In the genomic region with DNA sequence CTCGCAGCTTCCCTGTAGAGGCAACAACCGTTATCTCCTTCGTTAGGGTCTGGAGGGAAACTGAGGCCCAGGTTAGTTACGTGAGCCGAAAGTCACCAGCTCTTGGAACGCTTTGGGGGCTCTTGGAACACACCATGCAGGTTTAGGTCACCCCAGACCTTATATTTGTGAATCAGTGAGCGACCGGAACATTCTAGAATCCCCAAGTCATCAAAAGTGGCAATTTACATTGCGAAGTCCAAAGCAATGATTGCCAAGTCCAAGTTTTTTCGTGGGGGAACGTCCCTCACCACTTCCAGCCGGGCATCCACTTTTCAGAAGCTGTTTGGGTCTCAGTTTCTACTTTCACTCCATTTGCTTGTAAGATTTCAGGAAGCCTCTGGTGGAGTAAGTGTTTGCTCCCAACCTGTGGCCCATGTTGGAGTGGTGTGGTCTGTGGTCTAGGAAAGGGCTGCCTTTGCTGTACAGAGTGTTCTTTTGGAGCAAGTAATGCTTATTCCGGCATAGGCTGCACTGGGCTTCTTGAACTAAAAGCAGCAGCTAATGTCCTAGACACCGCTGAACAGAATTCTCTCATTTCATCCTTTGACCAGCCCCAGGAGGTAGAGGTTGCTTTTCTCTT, we compare ENCODE assay signal across 1 cellular context.
TF ChIP-seq lines count a peak whose summit lies in the region.

No MANE protein-coding gene starts in this region.

TF ChIP-seq in K562, 482 proteins besides CTCF, POLR2A, EP300 and RAD21 (continued from another document and continues in another):
- no peak for TF ChIP-seq CLOCK (CRISPR knock-in tag; IDR thresholded peaks at IDR 0.05; ENCODE audit: borderline replicate concordance)
- TF ChIP-seq ZNF584 (CRISPR knock-in tag; IDR thresholded peaks at IDR 0.05; ENCODE audit: low read depth), result peak; percentile 69
- peak; percentile 26; the same call in 1 of the 2 replicates for TF ChIP-seq FOXP1 (CRISPR knock-in tag; IDR thresholded peaks at IDR 0.05)
- TF ChIP-seq SAFB (IDR thresholded peaks at IDR 0.05; ENCODE audit: borderline replicate concordance, low read depth, low read length), result no peak
- TF ChIP-seq JUN (IDR thresholded peaks at IDR 0.05; ENCODE audit: borderline replicate concordance, low read depth, low read length), result no peak
- TF ChIP-seq JUN (CRISPR knock-in tag; IDR thresholded peaks at IDR 0.05; ENCODE audit: borderline replicate concordance), result no peak
- TF ChIP-seq POLR2G (IDR thresholded peaks at IDR 0.05; ENCODE audit: low read depth, low read length), result no peak
- TF ChIP-seq ZNF407 (IDR thresholded peaks at IDR 0.05; ENCODE audit: low read depth), result no peak
- TF ChIP-seq DDX20 (tag; IDR thresholded peaks at IDR 0.05; ENCODE audit: low read depth), result 0 out of 2 replicates have a peak, but pooled peaks have one; percentile 42
- TF ChIP-seq UBTF (IDR thresholded peaks at IDR 0.05; ENCODE audit: borderline replicate concordance in 1 of 2, low read depth in 2 of 2, low read length in 2 of 2), result 0 out of 4 replicates have a peak, but pooled peaks of 1 of the 2 experiments have one; percentile 23
- TF ChIP-seq STAG1 (CRISPR knock-in tag; IDR thresholded peaks at IDR 0.05; ENCODE audit: borderline replicate concordance), result no peak
- TF ChIP-seq MAFG (tag; conservative IDR thresholded peaks at IDR 0.05), result 0 out of 2 replicates have a peak, but pooled peaks have one; percentile 9
- TF ChIP-seq RBM25 (IDR thresholded peaks at IDR 0.05; ENCODE audit: low read depth, low read length, severe bottlenecking), result no peak
- TF ChIP-seq ZSCAN32 (CRISPR knock-in tag; IDR thresholded peaks at IDR 0.05), result no peak
- TF ChIP-seq ZNF589 (CRISPR knock-in tag; IDR thresholded peaks at IDR 0.05; ENCODE audit: low read depth), result peak; percentile 59; the same call in 1 of the 2 replicates
- TF ChIP-seq EP400 (IDR thresholded peaks at IDR 0.05), result peak; percentile 18; the same call in 1 of the 2 replicates
- no peak for TF ChIP-seq KDM4B (IDR thresholded peaks at IDR 0.05; ENCODE audit: borderline replicate concordance in 2 of 2, low read depth in 1 of 2)
- no peak; the same call in 1 of the 2 replicates for TF ChIP-seq DMBX1 (CRISPR knock-in tag; IDR thresholded peaks at IDR 0.05; ENCODE audit: borderline replicate concordance)
- TF ChIP-seq NFRKB (IDR thresholded peaks at IDR 0.05; ENCODE audit: low read depth), result peak; percentile 94
- TF ChIP-seq, protein P1, sequence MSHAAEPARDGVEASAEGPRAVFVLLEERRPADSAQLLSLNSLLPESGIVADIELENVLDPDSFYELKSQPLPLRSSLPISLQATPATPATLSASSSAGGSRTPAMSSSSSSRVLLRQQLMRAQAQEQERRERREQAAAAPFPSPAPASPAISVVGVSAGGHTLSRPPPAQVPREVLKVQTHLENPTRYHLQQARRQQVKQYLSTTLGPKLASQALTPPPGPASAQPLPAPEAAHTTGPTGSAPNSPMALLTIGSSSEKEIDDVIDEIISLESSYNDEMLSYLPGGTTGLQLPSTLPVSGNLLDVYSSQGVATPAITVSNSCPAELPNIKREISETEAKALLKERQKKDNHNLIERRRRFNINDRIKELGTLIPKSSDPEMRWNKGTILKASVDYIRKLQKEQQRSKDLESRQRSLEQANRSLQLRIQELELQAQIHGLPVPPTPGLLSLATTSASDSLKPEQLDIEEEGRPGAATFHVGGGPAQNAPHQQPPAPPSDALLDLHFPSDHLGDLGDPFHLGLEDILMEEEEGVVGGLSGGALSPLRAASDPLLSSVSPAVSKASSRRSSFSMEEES (CRISPR knock-in tag; IDR thresholded peaks at IDR 0.05), result no peak
